1 cellular context compared by ENCODE assay signal in genomic region chr11:117944554-117944953, GRCh38.
TF ChIP-seq lines count a peak whose summit lies in the region.

No MANE protein-coding gene starts in this region.

TF ChIP-seq in K562, 482 proteins besides CTCF, POLR2A, EP300 and RAD21:
- TF ChIP-seq CREM (IDR thresholded peaks at IDR 0.05; ENCODE audit: low read depth) (0 out of 2 replicates have a peak, but pooled peaks have one; percentile 23), JUND (IDR thresholded peaks at IDR 0.05; ENCODE audit: borderline replicate concordance, low read depth, low read length) (peak; percentile 25; the same call in 1 of the 2 replicates), JUND (tag; IDR thresholded peaks at IDR 0.05; ENCODE audit: borderline replicate concordance, low read depth, low read length) (no peak), ETV1 (tag; conservative IDR thresholded peaks at IDR 0.05; ENCODE audit: low read depth) (0 out of 2 replicates have a peak, but pooled peaks have one; percentile 10), TOE1 (IDR thresholded peaks at IDR 0.05; ENCODE audit: borderline replicate concordance) (0 out of 2 replicates have a peak, but pooled peaks have one; percentile 55), TOE1 (CRISPR knock-in tag; IDR thresholded peaks at IDR 0.05; ENCODE audit: borderline replicate concordance, low read depth) (no peak), ZBED1 (IDR thresholded peaks at IDR 0.05) (no peak)
- TF ChIP-seq, protein P1, sequence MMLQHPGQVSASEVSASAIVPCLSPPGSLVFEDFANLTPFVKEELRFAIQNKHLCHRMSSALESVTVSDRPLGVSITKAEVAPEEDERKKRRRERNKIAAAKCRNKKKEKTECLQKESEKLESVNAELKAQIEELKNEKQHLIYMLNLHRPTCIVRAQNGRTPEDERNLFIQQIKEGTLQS (IDR thresholded peaks at IDR 0.05) = peak; percentile 69
- TF ChIP-seq, protein P1 (CRISPR knock-in tag; conservative IDR thresholded peaks at IDR 0.05) = no peak
- TF ChIP-seq, protein P2, sequence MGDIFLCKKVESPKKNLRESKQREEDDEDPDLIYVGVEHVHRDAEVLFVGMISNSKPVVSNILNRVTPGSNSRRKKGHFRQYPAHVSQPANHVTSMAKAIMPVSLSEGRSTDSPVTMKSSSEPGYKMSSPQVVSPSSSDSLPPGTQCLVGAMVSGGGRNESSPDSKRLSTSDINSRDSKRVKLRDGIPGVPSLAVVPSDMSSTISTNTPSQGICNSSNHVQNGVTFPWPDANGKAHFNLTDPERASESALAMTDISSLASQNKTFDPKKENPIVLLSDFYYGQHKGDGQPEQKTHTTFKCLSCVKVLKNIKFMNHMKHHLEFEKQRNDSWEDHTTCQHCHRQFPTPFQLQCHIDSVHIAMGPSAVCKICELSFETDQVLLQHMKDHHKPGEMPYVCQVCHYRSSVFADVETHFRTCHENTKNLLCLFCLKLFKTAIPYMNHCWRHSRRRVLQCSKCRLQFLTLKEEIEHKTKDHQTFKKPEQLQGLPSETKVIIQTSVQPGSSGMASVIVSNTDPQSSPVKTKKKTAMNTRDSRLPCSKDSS (IDR thresholded peaks at IDR 0.05; ENCODE audit: low read depth, partially characterized antibody) = no peak
